In genomic region chr22:37462983-37463382, GRCh38 we compare ENCODE assay signal across 11 cellular contexts. TPM values are rescaled to one million over a fixed set of nuclear protein-coding genes. Genes with fewer than 3 reads are reported as not detected.
DNase-seq lines count a peak whose midpoint lies in the region; ATAC-seq and TF ChIP-seq lines count a peak whose summit lies in the region.
"Had no signal": no experiment of that assay in that cellular context is flagged by ENCODE, and none has a peak within 500 bp of the region (broad histone marks: within the 10 kb centered on the region; RNA-seq: fewer than 3 reads in every experiment).

No MANE protein-coding gene starts in this region.

- no peaks in the 10 kb centered on the region for H3K27me3 Mint-ChIP-seq in activated CD4-positive, alpha-beta memory T cell treated with anti-CD3 and anti-CD28 coated beads, Interleukin-2, amount 10 ng/mL, durations not matched to agents 7 days and 5 days
- H3K27me3 Mint-ChIP-seq in activated T-cell treated with anti-CD3 and anti-CD28 coated beads, Interleukin-2, amount 50 U/mL, for 4 hours (ENCODE audit: low read depth) = no peaks in the 10 kb centered on the region

- no peak for TF ChIP-seq CTCF in AG10803 (conservative IDR thresholded peaks at IDR 0.05; ENCODE audit: low read length)

- no peak overlapping the region for H3K4me3 ChIP-seq in AG10803 (ENCODE audit: low read length)

- peak; percentile 23 for DNase-seq in AG10803 (ENCODE audit: low read depth)
- peak; percentile 57 for DNase-seq in HEK293T (ENCODE audit: extremely low spot score)
- peak; percentile 33 for DNase-seq in activated CD4-positive, alpha-beta memory T cell treated with anti-CD3 and anti-CD28 coated beads, Interleukin-2, amount 10 ng/mL, durations not matched to agents 7 days and 5 days
- DNase-seq in iris pigment epithelial cell (ENCODE audit: low read depth) = peak; percentile 34
- DNase-seq in GOT3 (lab: John Stamatoyannopoulos, UW) = no peak
- no peak for DNase-seq in activated T-cell treated with anti-CD3 and anti-CD28 coated beads for 4 hours
- no peak for DNase-seq in activated T-cell treated with anti-CD3 and anti-CD28 coated beads, Interleukin-2, amount 50 U/mL, for 4 hours
- DNase-seq: activated naive CD4-positive, alpha-beta T cell treated with anti-CD3 and anti-CD28 coated beads, Interleukin-2, amount 50 U/mL, for 16 hours; NCI-H526 had no signal

- ATAC-seq in HG03108 (IDR thresholded peaks at IDR 0.05; ENCODE audit: unreplicated experiment) = no peak
- ATAC-seq in activated T-cell treated with anti-CD3 and anti-CD28 coated beads, Interleukin-2, amount 50 U/mL, for 4 hours = no peak

- H3K4me1 Mint-ChIP-seq in activated CD4-positive, alpha-beta memory T cell treated with anti-CD3 and anti-CD28 coated beads, Interleukin-2, amount 10 ng/mL, durations not matched to agents 7 days and 5 days = peaks cover 10% of the 10 kb centered on the region
- peaks cover 5% of the 10 kb centered on the region for H3K4me1 Mint-ChIP-seq in activated T-cell treated with anti-CD3 and anti-CD28 coated beads, Interleukin-2, amount 50 U/mL, for 4 hours (ENCODE audit: low read depth)

- CTCF ChIA-PET in HEK293T (lab: Yijun Ruan, JAX) = interaction anchor here (0.8 to 1.6 kb wide), 2 partner anchors 10 to 33 kb away, joined by 3 read pairs; no protein-coding TSS in a partner anchor
- CTCF ChIA-PET in activated CD4-positive, alpha-beta memory T cell treated with anti-CD3 and anti-CD28 coated beads, Interleukin-2, amount 10 ng/mL, durations not matched to agents 7 days and 5 days (lab: Charles Lee) = interaction anchor here (1.2 kb wide), 1 partner anchor 10 kb away, joined by 3 read pairs; no protein-coding TSS in a partner anchor

- POLR2A ChIA-PET in HEK293T (lab: Yijun Ruan, JAX) = interaction anchor here (1.2 kb wide), 1 partner anchor 99 kb away, joined by 3 read pairs; no protein-coding TSS in a partner anchor
- POLR2A ChIA-PET in activated CD4-positive, alpha-beta memory T cell treated with anti-CD3 and anti-CD28 coated beads, Interleukin-2, amount 10 ng/mL, durations not matched to agents 7 days and 5 days (lab: Charles Lee) = no interaction called here

- no peak overlapping the region for H3K4me3 Mint-ChIP-seq in activated CD4-positive, alpha-beta memory T cell treated with anti-CD3 and anti-CD28 coated beads, Interleukin-2, amount 10 ng/mL, durations not matched to agents 7 days and 5 days
- H3K4me3 Mint-ChIP-seq in activated T-cell treated with anti-CD3 and anti-CD28 coated beads, Interleukin-2, amount 50 U/mL, for 4 hours = no peak overlapping the region

- no peak overlapping the region for H3K27ac Mint-ChIP-seq in activated CD4-positive, alpha-beta memory T cell treated with anti-CD3 and anti-CD28 coated beads, Interleukin-2, amount 10 ng/mL, durations not matched to agents 7 days and 5 days

- H3K36me3 Mint-ChIP-seq in activated CD4-positive, alpha-beta memory T cell treated with anti-CD3 and anti-CD28 coated beads, Interleukin-2, amount 10 ng/mL, durations not matched to agents 7 days and 5 days (ENCODE audit: low read depth) = peaks cover 27% of the 10 kb centered on the region
- peaks cover 32% of the 10 kb centered on the region for H3K36me3 Mint-ChIP-seq in activated T-cell treated with anti-CD3 and anti-CD28 coated beads, Interleukin-2, amount 50 U/mL, for 4 hours (ENCODE audit: insufficient read depth)

- H3K9me3 Mint-ChIP-seq in activated CD4-positive, alpha-beta memory T cell treated with anti-CD3 and anti-CD28 coated beads, Interleukin-2, amount 10 ng/mL, durations not matched to agents 7 days and 5 days = no peaks in the 10 kb centered on the region
- H3K9me3 Mint-ChIP-seq in activated T-cell treated with anti-CD3 and anti-CD28 coated beads, Interleukin-2, amount 50 U/mL, for 4 hours = no peaks in the 10 kb centered on the region

TF ChIP-seq in HEK293T, 16 proteins besides CTCF, POLR2A, EP300 and RAD21:
- TF ChIP-seq FOXK2 (IDR thresholded peaks at IDR 0.05) (no peak), ZNF384 (IDR thresholded peaks at IDR 0.05) (no peak), TARDBP (IDR thresholded peaks at IDR 0.05) (no peak), HDGF (IDR thresholded peaks at IDR 0.05; ENCODE audit: borderline replicate concordance) (no peak), ARNT (IDR thresholded peaks at IDR 0.05) (no peak), SUZ12 (IDR thresholded peaks at IDR 0.05) (no peak), BHLHE40 (IDR thresholded peaks at IDR 0.05; ENCODE audit: borderline replicate concordance) (no peak), SP1 (IDR thresholded peaks at IDR 0.05) (no peak), L3MBTL2 (conservative IDR thresholded peaks at IDR 0.05) (no peak), NFRKB (IDR thresholded peaks at IDR 0.05) (no peak), ELF4 (IDR thresholded peaks at IDR 0.05) (no peak), FOXM1 (IDR thresholded peaks at IDR 0.05; ENCODE audit: borderline replicate concordance) (no peak), FOXA1 (IDR thresholded peaks at IDR 0.05) (no peak), CTBP1 (IDR thresholded peaks at IDR 0.05; ENCODE audit: borderline replicate concordance) (no peak), LEF1 (IDR thresholded peaks at IDR 0.05; ENCODE audit: borderline replicate concordance) (no peak)
- TF ChIP-seq, protein P1, sequence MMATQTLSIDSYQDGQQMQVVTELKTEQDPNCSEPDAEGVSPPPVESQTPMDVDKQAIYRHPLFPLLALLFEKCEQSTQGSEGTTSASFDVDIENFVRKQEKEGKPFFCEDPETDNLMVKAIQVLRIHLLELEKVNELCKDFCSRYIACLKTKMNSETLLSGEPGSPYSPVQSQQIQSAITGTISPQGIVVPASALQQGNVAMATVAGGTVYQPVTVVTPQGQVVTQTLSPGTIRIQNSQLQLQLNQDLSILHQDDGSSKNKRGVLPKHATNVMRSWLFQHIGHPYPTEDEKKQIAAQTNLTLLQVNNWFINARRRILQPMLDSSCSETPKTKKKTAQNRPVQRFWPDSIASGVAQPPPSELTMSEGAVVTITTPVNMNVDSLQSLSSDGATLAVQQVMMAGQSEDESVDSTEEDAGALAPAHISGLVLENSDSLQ (IDR thresholded peaks at IDR 0.05) = no peak

RNA-seq across cellular contexts. Expression of gene MFNG, which starts 23.2 kb away (rescaled TPM):
- 100 to 1,000 TPM; 200 to 203 TPM for total RNA-seq in activated CD4-positive, alpha-beta memory T cell treated with anti-CD3 and anti-CD28 coated beads, Interleukin-2, amount 10 ng/mL, durations not matched to agents 7 days and 5 days
- 100 to 1,000 TPM; 157 to 188 (median 184) TPM for total RNA-seq in activated T-cell treated with anti-CD3 and anti-CD28 coated beads, Interleukin-2, amount 50 U/mL, for 4 hours

RNA-seq across cellular contexts. Expression of gene ELFN2, which starts 35.7 kb away (rescaled TPM):
- under 1 TPM; 0.28 to 0.38 TPM for total RNA-seq in activated CD4-positive, alpha-beta memory T cell treated with anti-CD3 and anti-CD28 coated beads, Interleukin-2, amount 10 ng/mL, durations not matched to agents 7 days and 5 days
- total RNA-seq in activated T-cell treated with anti-CD3 and anti-CD28 coated beads, Interleukin-2, amount 50 U/mL, for 4 hours = under 1 TPM; 0.03 to 0.33 (median 0.05) TPM
- total RNA-seq: mesenteric fat pad had no signal

RNA-seq across cellular contexts. Expression of gene CARD10, which starts 56.2 kb away (rescaled TPM):
- total RNA-seq in activated CD4-positive, alpha-beta memory T cell treated with anti-CD3 and anti-CD28 coated beads, Interleukin-2, amount 10 ng/mL, durations not matched to agents 7 days and 5 days = under 1 TPM in 1 of 2 experiments, not detected in 1; 0.08 TPM
- under 1 TPM in 2 of 3 donors, not detected in 1; 0.26 to 0.35 TPM for total RNA-seq in activated T-cell treated with anti-CD3 and anti-CD28 coated beads, Interleukin-2, amount 50 U/mL, for 4 hours

Comparison
In these comparisons a context has a peak if more than half of its experiments do, and no peak if none do; other contexts are left out.
1. DNase-seq: peak in AG10803 (single experiment), HEK293T (single experiment), activated CD4-positive, alpha-beta memory T cell treated with anti-CD3 and anti-CD28 coated beads, Interleukin-2, amount 10 ng/mL, durations not matched to agents 7 days and 5 days (single experiment) and iris pigment epithelial cell (single experiment); none in GOT3 (single experiment), activated T-cell treated with anti-CD3 and anti-CD28 coated beads for 4 hours (single experiment) and activated T-cell treated with anti-CD3 and anti-CD28 coated beads, Interleukin-2, amount 50 U/mL, for 4 hours (single experiment).